9 cellular contexts compared by ENCODE assay signal in genomic region chr1:7454052-7454815, GRCh38.
DNase-seq lines count a peak whose midpoint lies in the region; ATAC-seq and TF ChIP-seq lines count a peak whose summit lies in the region.
"Had no signal": no experiment of that assay in that cellular context is flagged by ENCODE, and none has a peak within 500 bp of the region (broad histone marks: within the 10 kb centered on the region; RNA-seq: fewer than 3 reads in every experiment).

No MANE protein-coding gene starts in this region.

- WGBS in heart right ventricle, 2 donors: 62 to 69% methylated on average over 19 of the region's 19 CpGs

- H3K36me3 ChIP-seq in Peyer's patch (no peaks in the 10 kb centered on the region), heart right ventricle (no peaks in the 10 kb centered on the region), tibial artery (no peaks in the 10 kb centered on the region)

- peaks cover 0 to 18% (median 0%) of the 10 kb centered on the region in 4 donors for H3K4me1 ChIP-seq in Peyer's patch
- peaks cover 0 to 11% (median 0%) of the 10 kb centered on the region in 9 donors for H3K4me1 ChIP-seq in heart right ventricle
- H3K4me1 ChIP-seq in tibial artery: no peaks in the 10 kb centered on the region

- peak; percentile 19 to 22 for DNase-seq in activated T-cell treated with anti-CD3 and anti-CD28 coated beads, Interleukin-2, amount 50 U/mL, for 48 hours
- DNase-seq in activated T-cell treated with anti-CD3 and anti-CD28 coated beads for 4 hours (no peak), Peyer's patch (peak in 1 of 3 donors; percentile 63), heart right ventricle (peak; percentile 17 to 38), tibial artery (no peak), immature natural killer cell (no peak)

- ATAC-seq in heart right ventricle: peak in 4 of 8 donors; percentile 27 to 59 (median 40)
- no peak for ATAC-seq in HG03442 (IDR thresholded peaks at IDR 0.05; ENCODE audit: unreplicated experiment)
- ATAC-seq in GM21786 (IDR thresholded peaks at IDR 0.05; ENCODE audit: unreplicated experiment): no peak

- H3K36me3 Mint-ChIP-seq in immature natural killer cell: no peaks in the 10 kb centered on the region

- no peak overlapping the region for H3K4me3 Mint-ChIP-seq in immature natural killer cell
- H3K4me3 Mint-ChIP-seq: central memory CD8-positive, alpha-beta T cell had no signal

- no peak for TF ChIP-seq POLR2A in Peyer's patch (IDR thresholded peaks at IDR 0.05)

- H3K9me3 Mint-ChIP-seq in immature natural killer cell: no peaks in the 10 kb centered on the region
- H3K9me3 Mint-ChIP-seq: central memory CD8-positive, alpha-beta T cell had no signal

- peaks cover 0 to 6% (median 0%) of the 10 kb centered on the region in 3 donors for H3K27me3 Mint-ChIP-seq in immature natural killer cell (ENCODE audit: low read depth in 3 of 3)

- H3K27me3 ChIP-seq in Peyer's patch: no peaks in the 10 kb centered on the region
- H3K27me3 ChIP-seq in heart right ventricle: no peaks in the 10 kb centered on the region
- H3K27me3 ChIP-seq in tibial artery: no peaks in the 10 kb centered on the region

- H3K27ac ChIP-seq in Peyer's patch (no peak overlapping the region), heart right ventricle (no peak overlapping the region), tibial artery (no peak overlapping the region)

- no peaks in the 10 kb centered on the region for H3K4me1 Mint-ChIP-seq in immature natural killer cell
- H3K4me1 Mint-ChIP-seq: central memory CD8-positive, alpha-beta T cell had no signal

- no peak overlapping the region for H3K27ac Mint-ChIP-seq in immature natural killer cell

- H3K9me3 ChIP-seq in Peyer's patch: no peaks in the 10 kb centered on the region
- no peaks in the 10 kb centered on the region for H3K9me3 ChIP-seq in heart right ventricle
- H3K9me3 ChIP-seq in tibial artery: no peaks in the 10 kb centered on the region

- H3K4me3 ChIP-seq in Peyer's patch (no peak overlapping the region), heart right ventricle (no peak overlapping the region), tibial artery (no peak overlapping the region)

- intact Hi-C loops in heart right ventricle (cut with DNase I) (loop anchor here in 6 of 10 donors (5.0 to 10.0 kb wide), 2 partner anchors 191 to 193 kb away; no protein-coding TSS in a partner anchor), tibial artery (cut with DNase I; ENCODE audit: low total_unique reads) (loop anchor here (5.0 kb wide), 1 partner anchor 193 kb away; no protein-coding TSS in a partner anchor)

- peak in 4 of 6 experiments; percentile 22 to 57 (median 48) for TF ChIP-seq CTCF in Peyer's patch (IDR thresholded peaks at IDR 0.05)
- peak; percentile 22 to 63 (median 49) for TF ChIP-seq CTCF in heart right ventricle (IDR thresholded peaks at IDR 0.05)
- peak; percentile 29 to 31 for TF ChIP-seq CTCF in tibial artery (IDR thresholded peaks at IDR 0.05)

Comparison
In these comparisons a context has a peak if more than half of its experiments do, and no peak if none do; other contexts are left out.
1. DNase-seq: peak in activated T-cell treated with anti-CD3 and anti-CD28 coated beads, Interleukin-2, amount 50 U/mL, for 48 hours (2 of 2) and heart right ventricle (2 of 2); none in activated T-cell treated with anti-CD3 and anti-CD28 coated beads for 4 hours (single experiment), tibial artery (0 of 2) and immature natural killer cell (0 of 3).
2. Peak in every context shown above with its lines, with median percentiles within 50 percentile points of each other: CTCF ChIP-seq.